13 cellular contexts compared by ENCODE assay signal in genomic region chr19:39953915-39954314, GRCh38. TPM values are rescaled to one million over a fixed set of nuclear protein-coding genes. Genes with fewer than 3 reads are reported as not detected.
DNase-seq lines count a peak whose midpoint lies in the region; ATAC-seq and TF ChIP-seq lines count a peak whose summit lies in the region.
"Had no signal": no experiment of that assay in that cellular context is flagged by ENCODE, and none has a peak within 500 bp of the region (broad histone marks: within the 10 kb centered on the region; RNA-seq: fewer than 3 reads in every experiment).

No MANE protein-coding gene starts in this region.

- H3K9me3 ChIP-seq in OCI-LY1 (ENCODE audit: low read length): 0 out of 2 replicates have a peak, but pooled peaks cover 2% of the 10 kb centered on the region
- H3K9me3 ChIP-seq: Peyer's patch had no signal

- peak overlapping the region; percentile 51 for H3K4me3 Mint-ChIP-seq in activated naive CD8-positive, alpha-beta T cell treated with anti-CD3 and anti-CD28 coated beads, Interleukin-2, amount 10 ng/mL, durations not matched to agents 7 days and 5 days
- H3K4me3 Mint-ChIP-seq in stimulated activated memory B cell treated with anti-CD40 and anti-IgM and Interleukin-4, amounts not matched to agents 10 μg/mL and 1 μg/mL and 100 μg/mL, for 72 hours: peak overlapping the region; percentile 31

- peak; percentile 21 to 23 for DNase-seq in activated T-cell treated with anti-CD3 and anti-CD28 coated beads, Interleukin-2, amount 50 U/mL, for 48 hours
- DNase-seq in activated T-cell treated with anti-CD3 and anti-CD28 coated beads, Interleukin-2, amount 50 U/mL, for 1 hour: no peak
- no peak for DNase-seq in activated naive CD8-positive, alpha-beta T cell treated with anti-CD3 and anti-CD28 coated beads, Interleukin-2, amount 10 ng/mL, durations not matched to agents 7 days and 5 days
- no peak for DNase-seq in DMS53 (lab: John Stamatoyannopoulos, UW)
- DNase-seq in NCI-H1417 (lab: John Stamatoyannopoulos, UW): no peak
- DNase-seq: ACHN, NCI-H1930, NCI-H524 treated with DMSO at 0.1 percent for 48 hours had no signal

- peaks cover 87% of the 10 kb centered on the region for H3K4me1 ChIP-seq in OCI-LY1 (ENCODE audit: insufficient read depth, low read length, severe bottlenecking)

- no peak overlapping the region for H2AFZ ChIP-seq in OCI-LY1 (ENCODE audit: low read length)

- no peaks in the 10 kb centered on the region for H3K27me3 Mint-ChIP-seq in activated naive CD8-positive, alpha-beta T cell treated with anti-CD3 and anti-CD28 coated beads, Interleukin-2, amount 10 ng/mL, durations not matched to agents 7 days and 5 days
- H3K27me3 Mint-ChIP-seq in stimulated activated memory B cell treated with anti-CD40 and anti-IgM and Interleukin-4, amounts not matched to agents 10 μg/mL and 1 μg/mL and 100 μg/mL, for 72 hours: no peaks in the 10 kb centered on the region

- H3K36me3 Mint-ChIP-seq in activated naive CD8-positive, alpha-beta T cell treated with anti-CD3 and anti-CD28 coated beads, Interleukin-2, amount 10 ng/mL, durations not matched to agents 7 days and 5 days: peaks cover 27% of the 10 kb centered on the region
- no peaks in the 10 kb centered on the region for H3K36me3 Mint-ChIP-seq in stimulated activated memory B cell treated with anti-CD40 and anti-IgM and Interleukin-4, amounts not matched to agents 10 μg/mL and 1 μg/mL and 100 μg/mL, for 72 hours

- no peaks in the 10 kb centered on the region for H3F3A ChIP-seq in OCI-LY1 (ENCODE audit: insufficient read depth, low read length)

- peaks cover 18% of the 10 kb centered on the region; the same call in 1 of the 2 replicates for H3K79me2 ChIP-seq in OCI-LY1 (ENCODE audit: insufficient read depth, low read length)

- H3K9me3 Mint-ChIP-seq in activated naive CD8-positive, alpha-beta T cell treated with anti-CD3 and anti-CD28 coated beads, Interleukin-2, amount 10 ng/mL, durations not matched to agents 7 days and 5 days: peaks cover 3% of the 10 kb centered on the region
- H3K9me3 Mint-ChIP-seq in stimulated activated memory B cell treated with anti-CD40 and anti-IgM and Interleukin-4, amounts not matched to agents 10 μg/mL and 1 μg/mL and 100 μg/mL, for 72 hours: peaks cover 2% of the 10 kb centered on the region

- peak; percentile 20 for ATAC-seq in activated naive CD8-positive, alpha-beta T cell treated with anti-CD3 and anti-CD28 coated beads, Interleukin-2, amount 10 ng/mL, durations not matched to agents 7 days and 5 days (ENCODE audit: low read depth)
- ATAC-seq in stimulated activated memory B cell treated with anti-CD40 and anti-IgM and Interleukin-4, amounts not matched to agents 10 μg/mL and 1 μg/mL and 100 μg/mL, for 72 hours: no peak
- ATAC-seq in HG03354 (IDR thresholded peaks at IDR 0.05; ENCODE audit: poor library complexity, severe bottlenecking, unreplicated experiment): no peak

- no peaks in the 10 kb centered on the region for H4K20me1 ChIP-seq in OCI-LY1 (ENCODE audit: insufficient read depth, low read length)

- no peak for TF ChIP-seq CTCF in OCI-LY1 (IDR thresholded peaks at IDR 0.05; ENCODE audit: low read length)

- peaks cover 21% of the 10 kb centered on the region for H3K36me3 ChIP-seq in OCI-LY1 (ENCODE audit: insufficient read depth, low read length)
- H3K36me3 ChIP-seq: Peyer's patch had no signal

- H3K27ac ChIP-seq in OCI-LY1 (ENCODE audit: low read depth, low read length, poor library complexity, severe bottlenecking): peak overlapping the region; percentile 99
- H3K27ac ChIP-seq: epithelial cell of prostate had no signal

- peak overlapping the region; percentile 98 for H3K27ac Mint-ChIP-seq in activated naive CD8-positive, alpha-beta T cell treated with anti-CD3 and anti-CD28 coated beads, Interleukin-2, amount 10 ng/mL, durations not matched to agents 7 days and 5 days
- H3K27ac Mint-ChIP-seq in stimulated activated memory B cell treated with anti-CD40 and anti-IgM and Interleukin-4, amounts not matched to agents 10 μg/mL and 1 μg/mL and 100 μg/mL, for 72 hours: peak overlapping the region; percentile 78

- H3K27me3 ChIP-seq in OCI-LY1 (ENCODE audit: insufficient read depth, low read length): no peaks in the 10 kb centered on the region
- H3K27me3 ChIP-seq: Peyer's patch had no signal

- peak overlapping the region; percentile 3 for H3K4me3 ChIP-seq in OCI-LY1 (ENCODE audit: low read depth, low read length, poor library complexity, severe bottlenecking)
- H3K4me3 ChIP-seq: Peyer's patch had no signal

- H3K9ac ChIP-seq in OCI-LY1 (ENCODE audit: low read length): peak overlapping the region; percentile 29; the same call in 1 of the 2 replicates

- peak overlapping the region; percentile 66 for H3K4me2 ChIP-seq in OCI-LY1 (ENCODE audit: low read length)

- POLR2A ChIA-PET in activated naive CD8-positive, alpha-beta T cell treated with anti-CD3 and anti-CD28 coated beads, Interleukin-2, amount 10 ng/mL, durations not matched to agents 7 days and 5 days (lab: Charles Lee): interaction anchor here (2.3 to 3.6 kb wide), 3 partner anchors 10 to 16 kb away, joined by 15 to 59 read pairs (median 16); partner anchors contain the start of gene PSMC4

- no peaks in the 10 kb centered on the region for H3K9me2 ChIP-seq in OCI-LY1 (ENCODE audit: low read depth, low read length)

- peaks cover 46% of the 10 kb centered on the region for H3K4me1 Mint-ChIP-seq in activated naive CD8-positive, alpha-beta T cell treated with anti-CD3 and anti-CD28 coated beads, Interleukin-2, amount 10 ng/mL, durations not matched to agents 7 days and 5 days
- H3K4me1 Mint-ChIP-seq in stimulated activated memory B cell treated with anti-CD40 and anti-IgM and Interleukin-4, amounts not matched to agents 10 μg/mL and 1 μg/mL and 100 μg/mL, for 72 hours: peaks cover 50% of the 10 kb centered on the region

RNA-seq across cellular contexts. Expression of gene PSMC4, which starts 17.1 kb away (rescaled TPM):
- 10 to 100 TPM; 81.9 to 84.5 TPM for total RNA-seq in activated naive CD8-positive, alpha-beta T cell treated with anti-CD3 and anti-CD28 coated beads, Interleukin-2, amount 10 ng/mL, durations not matched to agents 7 days and 5 days

RNA-seq across cellular contexts. Expression of gene FCGBP, which starts 19.5 kb away (rescaled TPM):
- 10 to 100 TPM; 13.1 to 14.0 TPM for total RNA-seq in activated naive CD8-positive, alpha-beta T cell treated with anti-CD3 and anti-CD28 coated beads, Interleukin-2, amount 10 ng/mL, durations not matched to agents 7 days and 5 days

RNA-seq across cellular contexts. Expression of gene ZNF546, which starts 42.9 kb away (rescaled TPM):
- total RNA-seq in activated naive CD8-positive, alpha-beta T cell treated with anti-CD3 and anti-CD28 coated beads, Interleukin-2, amount 10 ng/mL, durations not matched to agents 7 days and 5 days: 1 to 10 TPM; 9.3 to 9.9 TPM

Comparison
In these comparisons a context has a peak if more than half of its experiments do, and no peak if none do; other contexts are left out.
1. DNase-seq: peak in activated T-cell treated with anti-CD3 and anti-CD28 coated beads, Interleukin-2, amount 50 U/mL, for 48 hours (2 of 2); none in activated T-cell treated with anti-CD3 and anti-CD28 coated beads, Interleukin-2, amount 50 U/mL, for 1 hour (single experiment), activated naive CD8-positive, alpha-beta T cell treated with anti-CD3 and anti-CD28 coated beads, Interleukin-2, amount 10 ng/mL, durations not matched to agents 7 days and 5 days (single experiment), DMS53 (single experiment) and NCI-H1417 (0 of 3).